In the genomic region with DNA sequence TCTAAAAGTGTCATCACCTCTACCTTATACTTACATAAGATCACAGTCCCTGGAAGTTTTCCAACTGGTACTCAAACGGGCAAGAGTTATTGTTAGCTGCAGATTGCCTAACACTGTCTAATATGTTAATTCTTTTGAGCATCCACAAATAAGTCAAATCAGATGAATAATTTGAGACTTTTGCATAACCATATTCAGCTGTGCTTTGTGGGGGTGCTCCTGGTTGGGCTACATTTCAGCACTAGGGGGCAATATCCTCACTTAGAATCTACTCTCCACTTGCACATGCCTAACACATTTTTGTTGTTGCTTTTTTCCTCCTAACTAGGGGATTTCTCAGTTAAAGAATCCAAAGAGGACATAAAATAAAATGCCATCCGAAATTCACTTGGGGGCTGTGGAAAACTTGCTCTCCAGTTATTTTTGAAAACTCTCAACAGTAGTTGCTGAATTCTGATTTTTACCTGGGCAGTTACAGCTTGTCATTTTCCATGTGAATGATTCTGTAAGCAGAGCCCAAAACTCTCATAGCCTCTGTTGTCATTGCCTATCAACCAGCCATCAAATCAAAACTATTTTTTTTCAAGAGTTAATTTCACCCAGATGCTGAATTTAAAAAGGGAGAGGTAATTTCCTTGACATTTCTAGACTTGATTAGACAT, we compare ENCODE assay signal across 8 cellular contexts.
A peak's percentile ranks its signal among the peaks of the same experiment; 100 is the strongest.
DNase-seq lines count a peak whose midpoint lies in the region; ATAC-seq, FAIRE-seq and TF ChIP-seq lines count a peak whose summit lies in the region.

No MANE protein-coding gene starts in this region.

- TF ChIP-seq POLR2A in erythroblast (IDR thresholded peaks at IDR 0.05; ENCODE audit: low read length), result no peak

- H3K36me3 Mint-ChIP-seq in neural progenitor cell, result no peaks in the 10 kb centered on the region

- peak; percentile 89 for ATAC-seq in HG02610 (IDR thresholded peaks at IDR 0.05; ENCODE audit: unreplicated experiment)

- H4K20me1 ChIP-seq in neural progenitor cell (ENCODE audit: low read depth), result no peaks in the 10 kb centered on the region

- DNase-seq in Ammon's horn (ENCODE audit: low spot score) (peak; percentile 71), NAMALWA (ENCODE audit: low spot score) (peak; percentile 81), erythroblast (lab: John Stamatoyannopoulos, UW) (peak; percentile 28 to 57), neural progenitor cell (ENCODE audit: low spot score) (peak; percentile 61), cortex of kidney (lab: John Stamatoyannopoulos, UW) (no peak)

- no peaks in the 10 kb centered on the region for H3F3A ChIP-seq in neural progenitor cell (ENCODE audit: low read depth)

- no peak overlapping the region for H3K9ac ChIP-seq in neural progenitor cell

- H2AFZ ChIP-seq in neural progenitor cell (replicated peaks), result no peak overlapping the region

- FAIRE-seq in TTC549 (lab: Jason Lieb, UNC), result peak; percentile 22

- H3K27me3 ChIP-seq in neural progenitor cell, result no peaks in the 10 kb centered on the region

- H3K4me1 ChIP-seq in neural progenitor cell, result no peaks in the 10 kb centered on the region

- TF ChIP-seq CTCF in GM12875 (IDR thresholded peaks at IDR 0.05; ENCODE audit: borderline replicate concordance, insufficient read depth, low read depth, low read length) (peak; percentile 68), neural progenitor cell (IDR thresholded peaks at IDR 0.05) (peak; percentile 77)

- no peak overlapping the region for H3K4me3 Mint-ChIP-seq in neural progenitor cell

- H3K4me1 Mint-ChIP-seq in neural progenitor cell, result peaks cover 3% of the 10 kb centered on the region

- H3K27me3 Mint-ChIP-seq in neural progenitor cell (ENCODE audit: insufficient read depth, low read depth), result peaks cover 2% of the 10 kb centered on the region

- no peaks in the 10 kb centered on the region for H3K9me3 ChIP-seq in neural progenitor cell (ENCODE audit: low read depth)

- H3K4me3 ChIP-seq in GM12875 (ENCODE audit: low read depth, low read length) (no peak overlapping the region), neural progenitor cell (no peak overlapping the region)

- H3K9me3 Mint-ChIP-seq in neural progenitor cell, result no peaks in the 10 kb centered on the region

- H3K27ac Mint-ChIP-seq in neural progenitor cell, result no peak overlapping the region

- H3K4me2 ChIP-seq in neural progenitor cell, result no peak overlapping the region

- H3K79me2 ChIP-seq in neural progenitor cell (ENCODE audit: low read depth), result no peaks in the 10 kb centered on the region

- no peaks in the 10 kb centered on the region for H3K36me3 ChIP-seq in neural progenitor cell

- H3K27ac ChIP-seq in neural progenitor cell, result no peak overlapping the region
